9 cellular contexts compared by ENCODE assay signal in the genomic region with DNA sequence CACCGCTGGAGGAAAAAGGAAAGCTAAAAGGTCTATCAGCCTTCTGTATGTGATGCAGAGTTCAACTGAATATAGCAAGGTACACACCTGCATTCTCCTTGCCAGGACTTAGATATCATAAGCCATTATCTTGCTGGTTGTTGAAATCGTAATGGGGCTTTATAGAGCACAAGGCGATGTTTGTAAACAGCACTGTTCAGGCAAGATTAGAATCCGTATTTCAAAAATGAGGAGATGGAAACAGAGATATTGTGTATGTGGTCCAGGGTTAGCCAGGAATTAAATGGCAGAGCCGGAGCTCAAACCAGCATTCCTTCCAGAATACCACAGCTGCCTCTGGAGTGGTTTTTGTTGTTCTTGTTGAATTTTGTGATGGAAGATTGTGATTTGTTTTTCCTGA. TPM values are rescaled to one million over a fixed set of nuclear protein-coding genes. Genes with fewer than 3 reads are reported as not detected.
DNase-seq lines count a peak whose midpoint lies in the region; ATAC-seq, FAIRE-seq and TF ChIP-seq lines count a peak whose summit lies in the region.
"Not testable (repeated sequence)": the region's sequence is repeated elsewhere in the genome, so short reads cannot be mapped to it uniquely, and the experiment has no call there.
"Had no signal": no experiment of that assay in that cellular context is flagged by ENCODE, and none has a peak within 500 bp of the region (broad histone marks: within the 10 kb centered on the region; RNA-seq: fewer than 3 reads in every experiment).

No MANE protein-coding gene starts in this region.

- not testable (repeated sequence) for H2AFZ ChIP-seq in PC-3 (ENCODE audit: low read length); keratinocyte (ENCODE audit: control insufficient read depth, low read length)

- H3K4me3 ChIP-seq in Caco-2 (ENCODE audit: low read depth, low read length), result peak overlapping the region; percentile 19
- peak overlapping the region; percentile 70 for H3K4me3 ChIP-seq in PC-3 (ENCODE audit: low read length)
- peak overlapping the region; percentile 48 to 57 for H3K4me3 ChIP-seq in duodenal mucosa (ENCODE audit: low read depth in 1 of 2, low read length in 2 of 2)
- H3K4me3 ChIP-seq in keratinocyte (ENCODE audit: control insufficient read depth in 2 of 3, extremely low read depth in 1 of 3, insufficient read depth in 2 of 3, low read depth in 1 of 3, low read length in 3 of 3), result peak overlapping the region in 1 of 3 experiments; percentile 75
- peak overlapping the region; percentile 55 to 62 for H3K4me3 ChIP-seq in mucosa of rectum (ENCODE audit: low read length in 2 of 2)

- TSS peak; percentile 25 for BruUV-seq in Caco-2 (replicated peaks; lab: Mats Ljungman, UMichigan)
- not testable (repeated sequence) for BruUV-seq in PC-3 (replicated peaks; lab: Mats Ljungman, UMichigan)

- peaks cover 17% of the 10 kb centered on the region for H3K4me1 Mint-ChIP-seq in Caco-2 (ENCODE audit: low read depth, unreplicated experiment)

- peak; percentile 80 for FAIRE-seq in keratinocyte (lab: Jason Lieb, UNC)

- H3F3A ChIP-seq in PC-3 (ENCODE audit: low read length, unreplicated experiment), result not testable (repeated sequence)

- H3K9me3 ChIP-seq in Caco-2; PC-3 (ENCODE audit: low read length); duodenal mucosa (ENCODE audit: control insufficient read depth in 1 of 2, low read length in 2 of 2); keratinocyte (ENCODE audit: control insufficient read depth, low read depth, low read length); mucosa of rectum (ENCODE audit: control insufficient read depth in 2 of 2, low read length in 2 of 2): not testable (repeated sequence)

- not testable (repeated sequence) for H3K36me3 Mint-ChIP-seq in Caco-2 (ENCODE audit: insufficient read depth, unreplicated experiment)

- H3K27me3 ChIP-seq in Caco-2 (replicated peaks; ENCODE audit: control insufficient read depth, insufficient read depth, low read length); PC-3 (ENCODE audit: low read length); duodenal mucosa (ENCODE audit: control insufficient read depth in 1 of 2, insufficient read depth in 2 of 2, low read length in 2 of 2); keratinocyte (ENCODE audit: control insufficient read depth, extremely low read depth, insufficient read depth, low read length); mucosa of rectum (ENCODE audit: control insufficient read depth in 2 of 2, insufficient read depth in 2 of 2, low read length in 2 of 2): not testable (repeated sequence)

- not testable (repeated sequence) for H3K4me1 ChIP-seq in Caco-2; duodenal mucosa (ENCODE audit: control insufficient read depth in 1 of 2, insufficient read depth in 2 of 2, low read length in 2 of 2)
- H3K4me1 ChIP-seq in PC-3 (ENCODE audit: insufficient read depth, low read length), result peaks cover 53% of the 10 kb centered on the region
- peaks cover 33% of the 10 kb centered on the region for H3K4me1 ChIP-seq in keratinocyte (ENCODE audit: control insufficient read depth, extremely low read depth, insufficient read depth, low read length)
- H3K4me1 ChIP-seq in mucosa of rectum (ENCODE audit: control insufficient read depth in 2 of 2, insufficient read depth in 2 of 2, low read length in 2 of 2), result peaks cover 2 to 20% of the 10 kb centered on the region in 2 donors

- H3K27ac ChIP-seq in PC-3 (ENCODE audit: low read length), result peak overlapping the region; percentile 88
- peak overlapping the region; percentile 95 for H3K27ac ChIP-seq in VCaP
- not testable (repeated sequence) for H3K27ac ChIP-seq in duodenal mucosa (ENCODE audit: low read depth, low read length); keratinocyte (ENCODE audit: control insufficient read depth, insufficient read depth, low read length)
- peak overlapping the region; percentile 68 to 84 for H3K27ac ChIP-seq in mucosa of rectum (ENCODE audit: low read depth in 2 of 2, low read length in 2 of 2)

- not testable (repeated sequence) for H3K9me2 ChIP-seq in PC-3 (replicated peaks; ENCODE audit: low read length)

- CTCF ChIA-PET in Caco-2 (lab: Charles Lee), result interaction anchor here (0.5 to 2.0 kb wide), 3 partner anchors 15 to 129 kb away, joined by 3 to 13 read pairs (median 5); no protein-coding TSS in a partner anchor
- CTCF ChIA-PET in PC-3 (lab: Charles Lee), result interaction anchor here (0.6 kb wide), 1 partner anchor 15 kb away, joined by 3 read pairs; no protein-coding TSS in a partner anchor

- POLR2A ChIA-PET in Caco-2 (lab: Charles Lee); PC-3 (lab: Charles Lee; ENCODE audit: unreplicated experiment): not testable (repeated sequence)

- H3K4me3 Mint-ChIP-seq in Caco-2 (ENCODE audit: unreplicated experiment), result peak overlapping the region; percentile 74

- peak overlapping the region; percentile 9 for H3K27ac Mint-ChIP-seq in Caco-2 (ENCODE audit: unreplicated experiment)

- not testable (repeated sequence) for H3K27me3 Mint-ChIP-seq in Caco-2 (ENCODE audit: insufficient read depth, unreplicated experiment)

- H3K9ac ChIP-seq in PC-3 (ENCODE audit: low read length), result peak overlapping the region; percentile 82
- H3K9ac ChIP-seq in duodenal mucosa (ENCODE audit: low read depth in 1 of 2, low read length in 2 of 2), result peak overlapping the region in 1 of 2 donors; percentile 11
- H3K9ac ChIP-seq in keratinocyte (ENCODE audit: control insufficient read depth, extremely low read depth, insufficient read depth, low read length), result not testable (repeated sequence)
- peak overlapping the region; percentile 26 to 57 for H3K9ac ChIP-seq in mucosa of rectum (ENCODE audit: low read depth in 1 of 2, low read length in 2 of 2)

- ATAC-seq in PC-3, result not testable (repeated sequence)

- not testable (repeated sequence) for TF ChIP-seq CTCF in Caco-2 (IDR thresholded peaks at IDR 0.05; ENCODE audit: insufficient read depth in 1 of 2, low read depth in 1 of 2, low read length in 1 of 2, severe bottlenecking in 1 of 2, unreplicated experiment in 1 of 2); PC-3 (conservative IDR thresholded peaks at IDR 0.05; ENCODE audit: low read depth, low read length); VCaP (conservative IDR thresholded peaks at IDR 0.05); keratinocyte (optimal IDR thresholded peaks at IDR 0.05 in 1 of 3, IDR thresholded peaks at IDR 0.05 in 1 of 3, conservative IDR thresholded peaks at IDR 0.05 in 1 of 3; ENCODE audit: extremely low read depth in 1 of 3, insufficient read depth in 2 of 3, low read length in 3 of 3)

- H3K79me2 ChIP-seq in PC-3 (ENCODE audit: low read length) (peaks cover 82% of the 10 kb centered on the region), keratinocyte (ENCODE audit: control insufficient read depth, insufficient read depth, low read length) (peaks cover 26% of the 10 kb centered on the region)

- dilution Hi-C loops in keratinocyte (cut with MboI; ENCODE audit: extremely low pct_ligation_motif_present, low sequenced_read_pairs), result not testable (repeated sequence)

- H3K4me2 ChIP-seq in PC-3 (ENCODE audit: low read length) (peak overlapping the region; percentile 89), keratinocyte (ENCODE audit: control insufficient read depth, extremely low read depth, insufficient read depth, low read depth, low read length) (peak overlapping the region; percentile 86)

- H3K9me1 ChIP-seq in keratinocyte (ENCODE audit: control insufficient read depth, extremely low read depth, insufficient read depth, low read length), result not testable (repeated sequence)

- not testable (repeated sequence) for H3K9me3 Mint-ChIP-seq in Caco-2 (ENCODE audit: unreplicated experiment)

- intact Hi-C loops in Caco-2 (cut with micrococcal nuclease; ENCODE audit: unreplicated experiment), result loop anchor here (1.0 kb wide), 2 partner anchors 14 to 22 kb away; no protein-coding TSS in a partner anchor
- intact Hi-C loops in PC-3 (cut with micrococcal nuclease), result not testable (repeated sequence)

- H3K36me3 ChIP-seq in Caco-2 (ENCODE audit: control insufficient read depth, insufficient read depth, low read length); PC-3 (ENCODE audit: low read depth, low read length); duodenal mucosa (ENCODE audit: control insufficient read depth in 1 of 2, insufficient read depth in 2 of 2, low read length in 2 of 2); keratinocyte (ENCODE audit: control insufficient read depth in 2 of 2, extremely low read depth in 1 of 2, insufficient read depth in 2 of 2, low read length in 2 of 2); mucosa of rectum (ENCODE audit: control insufficient read depth in 2 of 2, insufficient read depth in 2 of 2, low read length in 2 of 2): not testable (repeated sequence)

- H4K20me1 ChIP-seq in PC-3 (ENCODE audit: low read length); keratinocyte (ENCODE audit: control insufficient read depth, extremely low read depth, insufficient read depth, low read length): not testable (repeated sequence)

- DNase-seq in Caco-2; PC-3; keratinocyte (ENCODE audit: low read depth, low spot score): not testable (repeated sequence)

RNA-seq across cellular contexts. Expression of a gene that starts 42.6 kb away (rescaled TPM):
- 33.8 and 36.8 TPM in 2 replicates for total RNA-seq in Caco-2 (2022)
- 225 and 240 TPM in 2 replicates for total RNA-seq in PC-3 (2014; rRNA removed)
- polyA plus RNA-seq in keratinocyte, result 5.9 to 34.6 TPM (median 9.1 TPM) in 3 replicates
- polyA plus RNA-seq in keratinocyte (2011; ENCODE audit: low read depth), result 39.8 TPM
- 9.5 and 14.0 TPM in 2 replicates for polyA plus RNA-seq in keratinocyte (2011; cell fraction: cytosol; rRNA removed)
- polyA plus RNA-seq in keratinocyte (2011; cell fraction: nucleus; rRNA removed), result 4.1 and 4.2 TPM in 2 replicates
- 60.7 and 196 TPM in 2 replicates for polyA plus RNA-seq in keratinocyte (2012; ENCODE audit: low replicate concordance)
- polyA minus RNA-seq in keratinocyte, result 6.1 to 31.9 TPM (median 9.3 TPM) in 3 replicates
- 5.6 TPM for polyA minus RNA-seq in keratinocyte (2011; cell fraction: cytosol; rRNA and poly(A)+ RNA removed)
- polyA minus RNA-seq in keratinocyte (2011; cell fraction: nucleus; rRNA and poly(A)+ RNA removed), result 0.74 and 1.5 TPM in 2 replicates
- total RNA-seq: A673; CD8-positive, alpha-beta T cell; H4 had no signal
